ENCODE assay signal across 8 cellular contexts in the genomic region with DNA sequence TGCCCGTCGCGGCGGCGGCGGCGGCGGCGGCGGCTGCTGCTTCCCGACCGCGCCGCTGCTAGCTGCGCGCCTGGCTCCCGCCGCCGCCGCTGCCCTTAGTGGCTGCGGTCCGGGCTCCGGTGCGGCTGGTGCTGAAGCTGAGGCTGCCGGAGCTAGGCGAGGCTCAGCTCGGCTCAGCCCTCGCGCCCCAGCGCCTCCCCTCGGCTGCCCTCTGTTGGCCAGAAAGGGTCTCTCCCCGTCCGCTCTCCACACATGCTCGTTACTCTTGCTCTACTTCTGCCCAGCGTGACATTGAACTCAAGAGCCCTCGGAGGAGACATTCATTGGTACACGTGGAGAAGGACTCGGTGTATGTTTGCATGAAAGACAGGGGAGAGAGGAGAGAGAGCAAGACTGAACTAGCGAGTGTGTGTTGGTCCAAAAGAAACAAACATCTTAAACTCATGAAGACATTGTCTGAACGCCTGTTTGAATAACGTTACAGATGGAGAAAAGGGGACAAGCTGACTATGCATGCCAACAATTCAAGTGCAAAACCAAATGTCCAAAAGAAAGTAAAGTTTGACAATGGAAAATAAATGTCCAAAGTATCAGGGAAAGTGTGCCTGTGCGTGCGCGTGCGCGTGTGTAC. TPM values are rescaled to one million over a fixed set of nuclear protein-coding genes. Genes with fewer than 3 reads are reported as not detected.
DNase-seq lines count a peak whose midpoint lies in the region; ATAC-seq and TF ChIP-seq lines count a peak whose summit lies in the region.

A gene (minus strand): TSS at position 175 of the 631 bp plus-strand sequence.

- peak; percentile 99 for ATAC-seq in HG03432 (IDR thresholded peaks at IDR 0.05; ENCODE audit: unreplicated experiment)

- H3K36me3 ChIP-seq in SJSA1 (no peaks in the 10 kb centered on the region), colonic mucosa (no peaks in the 10 kb centered on the region)

- peak; percentile 44 for TF ChIP-seq CTCF in colonic mucosa (IDR thresholded peaks at IDR 0.05)

- H3K4me1 ChIP-seq in SJSA1 (replicated peaks) (no peaks in the 10 kb centered on the region), colonic mucosa (no peaks in the 10 kb centered on the region)

- H3K27me3 ChIP-seq in SJSA1 (replicated peaks): peaks cover 10% of the 10 kb centered on the region
- peaks cover 21% of the 10 kb centered on the region for H3K27me3 ChIP-seq in colonic mucosa

- no peak within 1 kb of the TSS for H3K9ac ChIP-seq in colonic mucosa (ENCODE audit: low read depth in 2 of 2, low read length in 2 of 2)

- H3K4me3 ChIP-seq in SJSA1 (no peak within 1 kb of the TSS), colonic mucosa (no peak within 1 kb of the TSS)

- H3K27ac ChIP-seq in SJSA1 (no peak within 1 kb of the TSS), colonic mucosa (no peak within 1 kb of the TSS)

- DNase-seq in activated T-cell treated with anti-CD3 and anti-CD28 coated beads for 24 hours (ENCODE audit: low read depth): peak; percentile 26
- DNase-seq in activated T-cell treated with anti-CD3 and anti-CD28 coated beads, Interleukin-2, amount 50 U/mL, for 1 hour: no peak
- peak; percentile 23 to 65 for DNase-seq in SJSA1 (ENCODE audit: low read depth in 1 of 2, low spot score in 2 of 2)
- peak; percentile 78 for DNase-seq in colonic mucosa
- peak; percentile 83 for DNase-seq in kidney tubule cell (ENCODE audit: low spot score)
- peak; percentile 49 for DNase-seq in stimulated activated CD4-positive, alpha-beta T cell treated with anti-CD3 and anti-CD28 coated beads, Interleukin-1b, Interleukin-23, amount 100 ng/mL, for 48 hours
- DNase-seq in Kasumi-1 (lab: John Stamatoyannopoulos, UW): no peak

- H3K9me3 ChIP-seq in SJSA1 (replicated peaks): peaks cover 5% of the 10 kb centered on the region
- H3K9me3 ChIP-seq in colonic mucosa: no peaks in the 10 kb centered on the region

- intact Hi-C loops in colonic mucosa (cut with DNase I): loop anchor here (10.0 kb wide), 1 partner anchor 662 kb away; no protein-coding TSS in a partner anchor

RNA-seq across cellular contexts. Expression of the gene that starts here (rescaled TPM):
- not detected in 2 replicates for total RNA-seq in SJSA1 (2014; rRNA removed; shearing (Covaris generic))
- under 1 TPM; 0.07 to 0.11 TPM for total RNA-seq in colonic mucosa

Comparison
In these comparisons a context has a peak if more than half of its experiments do, and no peak if none do; other contexts are left out.
1. DNase-seq: peak in activated T-cell treated with anti-CD3 and anti-CD28 coated beads for 24 hours (single experiment), kidney tubule cell (single experiment) and stimulated activated CD4-positive, alpha-beta T cell treated with anti-CD3 and anti-CD28 coated beads, Interleukin-1b, Interleukin-23, amount 100 ng/mL, for 48 hours (single experiment); none in activated T-cell treated with anti-CD3 and anti-CD28 coated beads, Interleukin-2, amount 50 U/mL, for 1 hour (single experiment) and Kasumi-1 (0 of 2).
2. Peak in DNase-seq in SJSA1; RNA of the gene not detected or under 1 TPM.
3. Peak in DNase-seq in colonic mucosa; RNA of the gene not detected or under 1 TPM.